19 cellular contexts compared by ENCODE assay signal in genomic region chr9:68738346-68738745, GRCh38. TPM values are rescaled to one million over a fixed set of nuclear protein-coding genes. Genes with fewer than 3 reads are reported as not detected.
DNase-seq lines count a peak whose midpoint lies in the region; ATAC-seq, FAIRE-seq and TF ChIP-seq lines count a peak whose summit lies in the region.
"Had no signal": no experiment of that assay in that cellular context is flagged by ENCODE, and none has a peak within 500 bp of the region (broad histone marks: within the 10 kb centered on the region; RNA-seq: fewer than 3 reads in every experiment).

No MANE protein-coding gene starts in this region.

- no peak for DNase-seq in GM12891 (ENCODE audit: insufficient read length, low spot score)
- peak; percentile 57 to 68 for DNase-seq in erythroblast (lab: John Stamatoyannopoulos, UW)
- peak; percentile 29 for DNase-seq in left ventricle myocardium inferior
- DNase-seq in NCI-H2081 (lab: John Stamatoyannopoulos, UW): no peak
- DNase-seq in PC-3: no peak
- DNase-seq: ACHN; Calu3; CD4-positive, CD25-positive, alpha-beta regulatory T cell; DMS79; HCEC 1CT; HFFc6 had no signal

- no peak for TF ChIP-seq CTCF in left ventricle myocardium inferior (IDR thresholded peaks at IDR 0.05; ENCODE audit: borderline replicate concordance)
- TF ChIP-seq CTCF in PC-3 (conservative IDR thresholded peaks at IDR 0.05; ENCODE audit: low read depth, low read length): no peak

- CTCF ChIA-PET in PC-3 (lab: Charles Lee): no interaction called here

- no peaks in the 10 kb centered on the region for H3K9me2 ChIP-seq in PC-3 (replicated peaks; ENCODE audit: low read length)

- H3K27ac ChIP-seq in left ventricle myocardium inferior (replicated peaks): peak overlapping the region; percentile 84
- peak overlapping the region; percentile 94 to 97 for H3K27ac ChIP-seq in mucosa of rectum (ENCODE audit: low read depth in 2 of 2, low read length in 2 of 2)
- H3K27ac ChIP-seq in PC-3 (ENCODE audit: low read length): no peak overlapping the region
- H3K27ac ChIP-seq: BLaER1 treated with 17β-estradiol and CSF1 and Interleukin-3, amounts not matched to agents 10 nM and 100 nM had no signal

- H3K79me2 ChIP-seq in PC-3 (ENCODE audit: low read length): no peaks in the 10 kb centered on the region

- no peaks in the 10 kb centered on the region for H3F3A ChIP-seq in PC-3 (ENCODE audit: low read length, unreplicated experiment)

- POLR2A ChIA-PET in PC-3 (lab: Charles Lee; ENCODE audit: unreplicated experiment): no interaction called here

- no peak overlapping the region for H3K4me3 ChIP-seq in left ventricle myocardium inferior
- H3K4me3 ChIP-seq in mucosa of rectum (ENCODE audit: low read length in 2 of 2): no peak overlapping the region
- no peak overlapping the region for H3K4me3 ChIP-seq in PC-3 (ENCODE audit: low read length)
- H3K4me3 ChIP-seq: BLaER1 treated with 17β-estradiol and CSF1 and Interleukin-3, amounts not matched to agents 10 nM and 100 nM; GM12878 had no signal

- no peaks in the 10 kb centered on the region for H4K20me1 ChIP-seq in PC-3 (ENCODE audit: low read length)
- H4K20me1 ChIP-seq: BLaER1 treated with 17β-estradiol and CSF1 and Interleukin-3, amounts not matched to agents 10 nM and 100 nM had no signal

- ATAC-seq in HG03378 (IDR thresholded peaks at IDR 0.05; ENCODE audit: unreplicated experiment) (no peak), HG03565 (IDR thresholded peaks at IDR 0.05; ENCODE audit: unreplicated experiment) (no peak), PC-3 (no peak)
- ATAC-seq: GM12878 had no signal

- H3K27me3 ChIP-seq in left ventricle myocardium inferior (ENCODE audit: low read depth) (no peaks in the 10 kb centered on the region), mucosa of rectum (ENCODE audit: control insufficient read depth in 2 of 2, insufficient read depth in 2 of 2, low read length in 2 of 2) (no peaks in the 10 kb centered on the region), PC-3 (ENCODE audit: low read length) (peaks cover 12% of the 10 kb centered on the region; the same call in 1 of the 2 replicates)
- H3K27me3 ChIP-seq: BLaER1 treated with 17β-estradiol and CSF1 and Interleukin-3, amounts not matched to agents 10 nM and 100 nM had no signal

- H3K9ac ChIP-seq in mucosa of rectum (ENCODE audit: low read depth in 1 of 2, low read length in 2 of 2) (no peak overlapping the region), PC-3 (ENCODE audit: low read length) (no peak overlapping the region)
- H3K9ac ChIP-seq: BLaER1 treated with 17β-estradiol and CSF1 and Interleukin-3, amounts not matched to agents 10 nM and 100 nM had no signal

- H3K36me3 ChIP-seq in left ventricle myocardium inferior (no peaks in the 10 kb centered on the region), mucosa of rectum (ENCODE audit: control insufficient read depth in 2 of 2, insufficient read depth in 2 of 2, low read length in 2 of 2) (no peaks in the 10 kb centered on the region), PC-3 (ENCODE audit: low read depth, low read length) (no peaks in the 10 kb centered on the region)
- H3K36me3 ChIP-seq: BLaER1 treated with 17β-estradiol and CSF1 and Interleukin-3, amounts not matched to agents 10 nM and 100 nM had no signal

- intact Hi-C loops in left ventricle myocardium inferior (cut with micrococcal nuclease): no loop called here
- intact Hi-C loops in PC-3 (cut with micrococcal nuclease): loop anchor here (10.0 kb wide), 2 partner anchors 154 to 226 kb away; no protein-coding TSS in a partner anchor

- no TSS peak for BruUV-seq in PC-3 (replicated peaks; lab: Mats Ljungman, UMichigan)

- H3K4me2 ChIP-seq in PC-3 (ENCODE audit: low read length): no peak overlapping the region
- H3K4me2 ChIP-seq: BLaER1 treated with 17β-estradiol and CSF1 and Interleukin-3, amounts not matched to agents 10 nM and 100 nM had no signal

- TF ChIP-seq POLR2A in GM12891 (IDR thresholded peaks at IDR 0.05; ENCODE audit: low read depth, low read length) (no peak), erythroblast (IDR thresholded peaks at IDR 0.05; ENCODE audit: low read length) (no peak)

- H2AFZ ChIP-seq in PC-3 (ENCODE audit: low read length): no peak overlapping the region

- H3K9me3 ChIP-seq in left ventricle myocardium inferior (replicated peaks) (no peaks in the 10 kb centered on the region), mucosa of rectum (ENCODE audit: control insufficient read depth in 2 of 2, low read length in 2 of 2) (no peaks in the 10 kb centered on the region), PC-3 (ENCODE audit: low read length) (no peaks in the 10 kb centered on the region)
- H3K9me3 ChIP-seq: BLaER1 treated with 17β-estradiol and CSF1 and Interleukin-3, amounts not matched to agents 10 nM and 100 nM had no signal

- peak; percentile 26 for FAIRE-seq in GM12891 (lab: Jason Lieb, UNC)
- FAIRE-seq: GM12878, H1 had no signal

- H3K4me1 ChIP-seq in left ventricle myocardium inferior (peaks cover 69% of the 10 kb centered on the region), mucosa of rectum (ENCODE audit: control insufficient read depth in 2 of 2, insufficient read depth in 2 of 2, low read length in 2 of 2) (peaks cover 24 to 54% of the 10 kb centered on the region in 2 donors), PC-3 (ENCODE audit: insufficient read depth, low read length) (peaks cover 16% of the 10 kb centered on the region)

TF ChIP-seq in GM12891, 5 proteins besides CTCF, POLR2A, EP300 and RAD21:
- TF ChIP-seq TAF1 (IDR thresholded peaks at IDR 0.05; ENCODE audit: low read depth, low read length): no peak
- no peak for TF ChIP-seq POU2F2 (IDR thresholded peaks at IDR 0.05; ENCODE audit: low read depth, low read length)
- TF ChIP-seq POLR2AphosphoS5 (IDR thresholded peaks at IDR 0.05; ENCODE audit: low read depth, low read length): no peak
- TF ChIP-seq PAX5 (IDR thresholded peaks at IDR 0.05; ENCODE audit: insufficient read depth, low read length, severe bottlenecking): no peak
- TF ChIP-seq SPI1 (IDR thresholded peaks at IDR 0.05; ENCODE audit: low read depth, low read length): no peak

RNA-seq across cellular contexts. Expression of gene PIP5K1B, which starts 33.3 kb away (rescaled TPM):
- 8.9 TPM for polyA plus RNA-seq in GM12891 (2012; ENCODE audit: low read depth, missing spikeins)
- total RNA-seq in left ventricle myocardium inferior (71.9 TPM), PC-3 (2014; rRNA removed) (0.29 TPM in 1 of 2 replicates, not detected in the other)
- total RNA-seq: A172, G401, HFFc6 had no signal

Comparison
In these comparisons a context has a peak if more than half of its experiments do, and no peak if none do; other contexts are left out.
1. DNase-seq: peak in erythroblast (2 of 2) and left ventricle myocardium inferior (single experiment); none in GM12891 (single experiment), NCI-H2081 (0 of 2) and PC-3 (single experiment).
2. RNA of gene PIP5K1B, which starts 33.3 kb away (total RNA-seq): 71.9 TPM in left ventricle myocardium inferior (single experiment); 0.29 TPM in PC-3; every median in the first group is over 10 times any median in the second.